12 cellular contexts compared by ENCODE assay signal in the genomic region with DNA sequence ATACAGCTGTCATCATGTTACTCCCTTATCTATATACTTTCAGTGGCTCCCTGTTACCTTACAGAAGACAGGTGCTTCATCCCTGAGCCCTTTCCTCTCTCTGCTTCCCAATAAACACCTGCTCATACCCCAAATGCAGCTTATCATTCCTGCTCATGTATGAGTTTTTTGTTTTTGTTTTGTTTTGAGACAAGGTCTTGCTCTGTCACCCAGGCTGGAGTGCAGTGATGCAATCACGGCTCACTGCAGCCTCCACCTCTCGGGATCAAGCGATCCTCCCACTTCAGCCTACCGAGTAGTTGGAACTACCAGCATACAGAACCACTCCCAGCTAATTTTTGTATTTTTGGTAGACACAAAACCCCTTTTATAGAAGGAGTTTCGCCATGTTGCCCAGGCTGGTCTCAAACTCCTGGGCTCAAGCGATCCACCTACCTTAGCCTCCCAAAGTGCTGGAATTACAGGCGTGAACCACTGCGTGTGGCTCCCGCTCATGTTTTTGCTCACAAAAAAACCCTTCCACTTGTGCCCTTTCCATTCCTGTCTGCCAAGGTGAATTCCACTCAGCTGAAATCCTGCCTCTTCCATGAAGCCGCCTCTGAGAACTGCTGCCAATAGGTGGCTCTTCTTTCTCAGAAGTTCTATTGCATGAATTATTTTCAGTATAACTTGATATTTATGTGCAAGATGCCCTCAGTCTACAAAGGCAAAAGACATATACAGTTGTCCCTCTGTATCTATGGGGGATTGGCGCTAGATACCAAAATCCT. TPM values are rescaled to one million over a fixed set of nuclear protein-coding genes. Genes with fewer than 3 reads are reported as not detected.
DNase-seq lines count a peak whose midpoint lies in the region; ATAC-seq and TF ChIP-seq lines count a peak whose summit lies in the region.
"Had no signal": no experiment of that assay in that cellular context is flagged by ENCODE, and none has a peak within 500 bp of the region (broad histone marks: within the 10 kb centered on the region; RNA-seq: fewer than 3 reads in every experiment).

No MANE protein-coding gene starts in this region.

- dilution Hi-C loops in IMR-90 (cut with HindIII; ENCODE audit: low sequenced_read_pairs, unreplicated experiment), result no loop called here

- H3K9ac ChIP-seq in IMR-90 (ENCODE audit: low read depth, low read length), result no peak overlapping the region

- ATAC-seq in CD8-positive, alpha-beta T cell, result no peak
- ATAC-seq in IMR-90 (ENCODE audit: low read depth) (no peak), GM18909 (IDR thresholded peaks at IDR 0.05; ENCODE audit: poor library complexity, unreplicated experiment) (no peak)
- ATAC-seq in naive thymus-derived CD4-positive, alpha-beta T cell, result no peak

- intact Hi-C loops in CD8-positive, alpha-beta T cell (cut with DNase I, micrococcal nuclease), result no loop called here
- intact Hi-C loops in IMR-90 (cut with micrococcal nuclease), result no loop called here
- intact Hi-C loops in naive thymus-derived CD4-positive, alpha-beta T cell (cut with micrococcal nuclease), result no loop called here

- H4K8ac ChIP-seq in IMR-90 (ENCODE audit: low read depth in 2 of 2, low read length in 2 of 2), result no peak overlapping the region

- no peak overlapping the region for H3K4me3 Mint-ChIP-seq in CD8-positive, alpha-beta T cell
- no peak overlapping the region for H3K4me3 Mint-ChIP-seq in activated naive CD8-positive, alpha-beta T cell treated with anti-CD3 and anti-CD28 coated beads for 36 hours
- H3K4me3 Mint-ChIP-seq in naive thymus-derived CD4-positive, alpha-beta T cell, result peak overlapping the region in 2 of 10 donors; percentile 17 to 53

- H3K36me3 Mint-ChIP-seq in CD8-positive, alpha-beta T cell, result no peaks in the 10 kb centered on the region
- no peaks in the 10 kb centered on the region for H3K36me3 Mint-ChIP-seq in activated naive CD8-positive, alpha-beta T cell treated with anti-CD3 and anti-CD28 coated beads for 36 hours
- peaks cover 0 to 5% (median 0%) of the 10 kb centered on the region in 5 donors for H3K36me3 Mint-ChIP-seq in naive thymus-derived CD4-positive, alpha-beta T cell

- H3K27ac ChIP-seq in CD8-positive, alpha-beta T cell (ENCODE audit: low read depth, low read length), result no peak overlapping the region
- no peak overlapping the region for H3K27ac ChIP-seq in IMR-90 (ENCODE audit: insufficient read depth, low read length)
- no peak overlapping the region for H3K27ac ChIP-seq in naive thymus-derived CD4-positive, alpha-beta T cell (ENCODE audit: low read depth, low read length)
- H3K27ac ChIP-seq: dorsolateral prefrontal cortex had no signal

- no peak overlapping the region for H3K56ac ChIP-seq in IMR-90 (ENCODE audit: extremely low read depth, insufficient read depth, low read length)

- TF ChIP-seq CTCF in CD8-positive, alpha-beta T cell (IDR thresholded peaks at IDR 0.05), result no peak
- no peak for TF ChIP-seq CTCF in IMR-90 (conservative IDR thresholded peaks at IDR 0.05; ENCODE audit: low read depth, low read length)

- H3K27ac Mint-ChIP-seq in CD8-positive, alpha-beta T cell, result peak overlapping the region; percentile 10
- peak overlapping the region; percentile 55 for H3K27ac Mint-ChIP-seq in activated naive CD8-positive, alpha-beta T cell treated with anti-CD3 and anti-CD28 coated beads for 36 hours
- H3K27ac Mint-ChIP-seq in naive thymus-derived CD4-positive, alpha-beta T cell, result peak overlapping the region in 8 of 9 donors; percentile 48 to 84 (median 70)

- no peak overlapping the region for H3K4ac ChIP-seq in IMR-90 (ENCODE audit: low read depth, low read length)

- H4K20me1 ChIP-seq in IMR-90 (ENCODE audit: insufficient read depth, low read length), result no peaks in the 10 kb centered on the region; the same call in 1 of the 2 replicates

- H2BK20ac ChIP-seq in IMR-90 (ENCODE audit: low read depth, low read length), result no peak overlapping the region

- H3K36me3 ChIP-seq in CD8-positive, alpha-beta T cell (ENCODE audit: insufficient read depth, low read length), result no peaks in the 10 kb centered on the region
- no peaks in the 10 kb centered on the region for H3K36me3 ChIP-seq in IMR-90 (ENCODE audit: control insufficient read depth, insufficient read depth, low read length)
- no peaks in the 10 kb centered on the region for H3K36me3 ChIP-seq in naive thymus-derived CD4-positive, alpha-beta T cell (ENCODE audit: control insufficient read depth in 2 of 3, insufficient read depth in 3 of 3, low read length in 3 of 3)

- H3K4me2 ChIP-seq in IMR-90 (ENCODE audit: low read depth, low read length), result no peak overlapping the region

- H3K14ac ChIP-seq in IMR-90 (replicated peaks; ENCODE audit: low read depth, low read length), result no peak overlapping the region

- H3K9me3 Mint-ChIP-seq in CD8-positive, alpha-beta T cell, result no peaks in the 10 kb centered on the region
- H3K9me3 Mint-ChIP-seq in activated naive CD8-positive, alpha-beta T cell treated with anti-CD3 and anti-CD28 coated beads for 36 hours, result no peaks in the 10 kb centered on the region
- no peaks in the 10 kb centered on the region for H3K9me3 Mint-ChIP-seq in naive thymus-derived CD4-positive, alpha-beta T cell

- 85% methylated on average over 3 of the region's 11 CpGs; no CpG with 5 or more reads in 1 of the 2 experiments for WGBS in IMR-90 (ENCODE audit: extremely low coverage in 2 of 2, insufficient read length in 1 of 2), 2 experiments

- H2AK5ac ChIP-seq in IMR-90 (ENCODE audit: low read depth, low read length), result no peak overlapping the region

- no peak overlapping the region for H2AK9ac ChIP-seq in IMR-90 (replicated peaks; ENCODE audit: low read depth, low read length, poor library complexity)

- H3K27me3 Mint-ChIP-seq in CD8-positive, alpha-beta T cell (ENCODE audit: low read depth), result no peaks in the 10 kb centered on the region
- no peaks in the 10 kb centered on the region for H3K27me3 Mint-ChIP-seq in activated naive CD8-positive, alpha-beta T cell treated with anti-CD3 and anti-CD28 coated beads for 36 hours
- no peaks in the 10 kb centered on the region for H3K27me3 Mint-ChIP-seq in naive thymus-derived CD4-positive, alpha-beta T cell

- H3K9me1 ChIP-seq in IMR-90 (ENCODE audit: insufficient read depth, low read length), result peaks cover 13% of the 10 kb centered on the region

- H2AFZ ChIP-seq in IMR-90 (replicated peaks; ENCODE audit: low read length, poor library complexity), result no peak overlapping the region

- H3K27me3 ChIP-seq in CD8-positive, alpha-beta T cell (ENCODE audit: insufficient read depth, low read length), result no peaks in the 10 kb centered on the region
- H3K27me3 ChIP-seq in IMR-90 (ENCODE audit: control insufficient read depth, insufficient read depth, low read length), result peaks cover 11% of the 10 kb centered on the region
- H3K27me3 ChIP-seq in naive thymus-derived CD4-positive, alpha-beta T cell (ENCODE audit: control insufficient read depth in 2 of 2, insufficient read depth in 2 of 2, low read length in 2 of 2), result no peaks in the 10 kb centered on the region
- H3K27me3 ChIP-seq: dorsolateral prefrontal cortex had no signal

- TF ChIP-seq RAD21 in IMR-90 (IDR thresholded peaks at IDR 0.05; ENCODE audit: low read length), result no peak

- no peak for TF ChIP-seq POLR2A in IMR-90 (IDR thresholded peaks at IDR 0.05; ENCODE audit: low read depth, low read length)

- POLR2A ChIA-PET in CD8-positive, alpha-beta T cell (lab: Charles Lee), result interaction anchor here (0.7 to 5.8 kb wide), 5 partner anchors 9 to 89 kb away, joined by 3 to 72 read pairs (median 14); a partner anchor contains a TSS
- POLR2A ChIA-PET in IMR-90 (lab: Charles Lee; ENCODE audit: unreplicated experiment), result no interaction called here
- POLR2A ChIA-PET in naive thymus-derived CD4-positive, alpha-beta T cell (lab: Charles Lee), result interaction anchor here (1.0 to 10.1 kb wide), 6 partner anchors 11 to 102 kb away, joined by 3 to 375 read pairs (median 16); a partner anchor contains a TSS

- no peak overlapping the region for H3K23ac ChIP-seq in IMR-90 (ENCODE audit: low read depth, low read length)

- H4K5ac ChIP-seq in IMR-90 (ENCODE audit: low read depth, low read length), result no peak overlapping the region

- no peak overlapping the region for H3K18ac ChIP-seq in IMR-90 (ENCODE audit: low read depth, low read length)

- CTCF ChIA-PET in CD8-positive, alpha-beta T cell (lab: Charles Lee), result interaction anchor here (1.1 to 6.2 kb wide), 6 partner anchors 9 to 67 kb away, joined by 4 to 55 read pairs (median 10); no protein-coding TSS in a partner anchor
- CTCF ChIA-PET in IMR-90 (lab: Yijun Ruan, JAX), result interaction anchor here (0.6 to 1.4 kb wide), 2 partner anchors 31 to 97 kb away, joined by 4 read pairs; no protein-coding TSS in a partner anchor
- CTCF ChIA-PET in naive thymus-derived CD4-positive, alpha-beta T cell (lab: Charles Lee), result interaction anchor here (0.5 to 1.9 kb wide), 5 partner anchors 25 to 133 kb away, joined by 3 to 9 read pairs (median 3); no protein-coding TSS in a partner anchor

- no peak overlapping the region for H2BK120ac ChIP-seq in IMR-90 (ENCODE audit: low read depth, low read length)

- H3K9me3 ChIP-seq in CD8-positive, alpha-beta T cell (ENCODE audit: low read length), result no peaks in the 10 kb centered on the region
- no peaks in the 10 kb centered on the region for H3K9me3 ChIP-seq in IMR-90 (ENCODE audit: control insufficient read depth, insufficient read depth, low read length)
- H3K9me3 ChIP-seq in naive thymus-derived CD4-positive, alpha-beta T cell (ENCODE audit: control insufficient read depth in 2 of 3, low read length in 3 of 3), result no peaks in the 10 kb centered on the region

- H4K91ac ChIP-seq in IMR-90 (ENCODE audit: insufficient read depth, low read depth, low read length), result no peak overlapping the region

- in situ Hi-C loops in IMR-90 (cut with MboI; ENCODE audit: low sequenced_read_pairs), result no loop called here

- DNase-seq in CD8-positive, alpha-beta T cell, result no peak
- DNase-seq in IMR-90 (no peak), RKO (ENCODE audit: low spot score) (no peak), NCI-H1436 (lab: John Stamatoyannopoulos, UW) (no peak)
- no peak for DNase-seq in activated naive CD8-positive, alpha-beta T cell treated with anti-CD3 and anti-CD28 coated beads for 36 hours
- no peak for DNase-seq in naive thymus-derived CD4-positive, alpha-beta T cell
- DNase-seq: activated T-cell treated with anti-CD3 and anti-CD28 coated beads for 4 hours, dorsolateral prefrontal cortex, hypothalamus, KBM-7, NCI-H2227 treated with DMSO at 0.1 percent for 48 hours had no signal

- H3K4me3 ChIP-seq in CD8-positive, alpha-beta T cell (ENCODE audit: low read depth, low read length), result no peak overlapping the region
- no peak overlapping the region for H3K4me3 ChIP-seq in IMR-90 (ENCODE audit: insufficient read depth, low read depth, low read length)
- no peak overlapping the region for H3K4me3 ChIP-seq in naive thymus-derived CD4-positive, alpha-beta T cell (ENCODE audit: low read length)
- H3K4me3 ChIP-seq: dorsolateral prefrontal cortex had no signal

- no peak overlapping the region for H2BK5ac ChIP-seq in IMR-90 (ENCODE audit: low read depth, low read length, poor library complexity, severe bottlenecking)

- peaks cover 65% of the 10 kb centered on the region for H3K4me1 Mint-ChIP-seq in CD8-positive, alpha-beta T cell (ENCODE audit: low read depth)
- peaks cover 57% of the 10 kb centered on the region for H3K4me1 Mint-ChIP-seq in activated naive CD8-positive, alpha-beta T cell treated with anti-CD3 and anti-CD28 coated beads for 36 hours
- H3K4me1 Mint-ChIP-seq in naive thymus-derived CD4-positive, alpha-beta T cell, result peaks cover 48 to 84% (median 71%) of the 10 kb centered on the region in 7 donors

- H2BK15ac ChIP-seq in IMR-90 (ENCODE audit: low read depth, low read length), result no peak overlapping the region

- no TSS peak for BruUV-seq in IMR-90 (replicated peaks; lab: Mats Ljungman, UMichigan)

- peaks cover 58% of the 10 kb centered on the region for H3K4me1 ChIP-seq in CD8-positive, alpha-beta T cell (ENCODE audit: insufficient read depth, low read length)
- peaks cover 15% of the 10 kb centered on the region for H3K4me1 ChIP-seq in IMR-90 (ENCODE audit: control insufficient read depth, insufficient read depth, low read length)
- H3K4me1 ChIP-seq in naive thymus-derived CD4-positive, alpha-beta T cell (ENCODE audit: control insufficient read depth in 2 of 2, insufficient read depth in 2 of 2, low read length in 2 of 2), result peaks cover 32 to 62% of the 10 kb centered on the region in 2 donors

- H3K79me1 ChIP-seq in IMR-90 (ENCODE audit: low read depth in 1 of 2, low read length in 2 of 2), result no peaks in the 10 kb centered on the region; a peak in 1 of 4 replicates

RNA-seq across cellular contexts. Expression of a gene that starts 7.9 kb away (rescaled TPM):
- 10 to 100 TPM; 22.3 to 25.5 TPM for total RNA-seq in CD8-positive, alpha-beta T cell
- 0.54 and 0.83 TPM in 2 replicates for total RNA-seq in IMR-90 (2012; rRNA removed)
- polyA plus RNA-seq in IMR-90 (2012; rRNA removed), result 1.1 and 1.3 TPM in 2 replicates
- polyA plus RNA-seq in IMR-90 (2012; cell fraction: cytosol; rRNA removed), result 0.56 and 0.93 TPM in 2 replicates
- polyA plus RNA-seq in IMR-90 (2012; cell fraction: nucleus; rRNA removed; ENCODE audit: low replicate concordance), result 0.74 and 1.1 TPM in 2 replicates
- total RNA-seq in activated naive CD8-positive, alpha-beta T cell treated with anti-CD3 and anti-CD28 coated beads for 36 hours, result 10 to 100 TPM; 30.4 to 34.7 TPM
- total RNA-seq in naive thymus-derived CD4-positive, alpha-beta T cell, result 10 to 100 TPM; 49.2 to 96.3 (median 50.8) TPM
- polyA plus RNA-seq in naive thymus-derived CD4-positive, alpha-beta T cell, result 10 to 100 TPM; 10.4 to 17.3 TPM

RNA-seq across cellular contexts. Expression of a gene that starts 16.9 kb away (rescaled TPM):
- 100 to 1,000 TPM; 241 to 249 TPM for total RNA-seq in CD8-positive, alpha-beta T cell
- 0.90 and 1.4 TPM in 2 replicates for total RNA-seq in IMR-90 (2012; rRNA removed)
- polyA plus RNA-seq in IMR-90 (2012; rRNA removed), result 12.1 and 19.9 TPM in 2 replicates
- polyA plus RNA-seq in IMR-90 (2012; cell fraction: cytosol; rRNA removed), result 11.6 and 33.1 TPM in 2 replicates
- polyA plus RNA-seq in IMR-90 (2012; cell fraction: nucleus; rRNA removed; ENCODE audit: low replicate concordance), result 14.2 and 21.7 TPM in 2 replicates
- 100 to 1,000 TPM; 262 to 268 TPM for total RNA-seq in activated naive CD8-positive, alpha-beta T cell treated with anti-CD3 and anti-CD28 coated beads for 36 hours
- total RNA-seq in naive thymus-derived CD4-positive, alpha-beta T cell, result 100 to 1,000 TPM; 103 to 263 (median 241) TPM
- 10 to 100 TPM in 1 of 2 donors, 1 to 10 TPM in 1; 6.9 to 11.1 TPM for polyA plus RNA-seq in naive thymus-derived CD4-positive, alpha-beta T cell

RNA-seq across cellular contexts. Expression of a gene that starts 59.9 kb away (rescaled TPM):
- 1 to 10 TPM; 1.4 to 2.1 TPM for total RNA-seq in CD8-positive, alpha-beta T cell
- 3.9 and 4.8 TPM in 2 replicates for total RNA-seq in IMR-90 (2012; rRNA removed)
- polyA plus RNA-seq in IMR-90 (2012; rRNA removed), result 4.3 and 4.7 TPM in 2 replicates
- polyA plus RNA-seq in IMR-90 (2012; cell fraction: cytosol; rRNA removed), result 1.5 and 2.8 TPM in 2 replicates
- 30.2 and 57.3 TPM in 2 replicates for polyA plus RNA-seq in IMR-90 (2012; cell fraction: nucleus; rRNA removed; ENCODE audit: low replicate concordance)
- total RNA-seq in activated naive CD8-positive, alpha-beta T cell treated with anti-CD3 and anti-CD28 coated beads for 36 hours, result 1 to 10 TPM in 1 of 2 experiments, under 1 TPM in 1; 0.87 to 1.6 TPM
- total RNA-seq in naive thymus-derived CD4-positive, alpha-beta T cell, result 1 to 10 TPM; 2.1 to 6.8 (median 4.0) TPM
- under 1 TPM; 0.09 to 0.71 TPM for polyA plus RNA-seq in naive thymus-derived CD4-positive, alpha-beta T cell

Comparison
In these comparisons a context has a peak if more than half of its experiments do, and no peak if none do; other contexts are left out.
1. H3K27ac Mint-ChIP-seq: peak in every context shown above with its lines; median percentile 70 in naive thymus-derived CD4-positive, alpha-beta T cell; 55 in activated naive CD8-positive, alpha-beta T cell treated with anti-CD3 and anti-CD28 coated beads for 36 hours; 10 in CD8-positive, alpha-beta T cell.
2. RNA of a gene that starts 7.9 kb away (total RNA-seq): 49.2 to 96.3 TPM in naive thymus-derived CD4-positive, alpha-beta T cell, 30.4 to 34.7 TPM in activated naive CD8-positive, alpha-beta T cell treated with anti-CD3 and anti-CD28 coated beads for 36 hours and 22.3 to 25.5 TPM in CD8-positive, alpha-beta T cell; 0.54 to 0.83 TPM in IMR-90; every median in the first group is over 10 times any median in the second.
3. RNA of a gene that starts 16.9 kb away (total RNA-seq): 262 to 268 TPM in activated naive CD8-positive, alpha-beta T cell treated with anti-CD3 and anti-CD28 coated beads for 36 hours, 241 to 249 TPM in CD8-positive, alpha-beta T cell and 103 to 263 TPM in naive thymus-derived CD4-positive, alpha-beta T cell; 0.90 to 1.4 TPM in IMR-90; every median in the first group is over 10 times any median in the second.